In the genomic region with DNA sequence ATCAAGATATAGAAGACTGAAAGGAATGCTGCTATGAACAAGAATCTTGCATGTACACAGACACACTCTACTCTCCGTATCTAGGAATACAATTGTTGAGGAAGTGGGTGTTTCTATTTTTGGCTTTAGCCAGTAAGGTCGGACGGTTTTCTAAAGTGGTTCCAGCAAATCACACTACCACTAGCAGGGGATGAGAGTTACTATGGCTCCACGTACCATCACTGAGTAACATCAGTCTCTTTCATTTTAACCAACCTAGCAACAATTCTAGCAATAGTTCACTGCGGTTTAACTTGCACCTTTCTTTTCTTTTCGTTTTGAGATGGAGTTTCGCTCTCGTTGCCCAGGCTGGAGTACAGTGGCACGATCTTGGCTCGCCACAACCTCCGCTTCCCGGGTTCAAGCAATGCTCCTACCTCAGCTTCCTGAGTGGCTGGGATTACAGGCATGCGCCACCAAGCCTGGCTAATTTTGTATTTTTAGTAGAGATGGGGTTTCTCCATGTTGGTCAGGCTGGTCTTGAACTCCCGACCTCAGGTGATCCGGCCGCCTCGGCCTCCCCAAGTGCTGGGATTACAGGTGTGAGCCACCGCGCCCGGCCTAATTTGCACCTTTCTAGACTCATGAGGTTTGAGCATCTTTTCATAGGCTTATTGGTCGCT, we compare ENCODE assay signal across 8 cellular contexts.
A peak's percentile ranks its signal among the peaks of the same experiment; 100 is the strongest.
DNase-seq lines count a peak whose midpoint lies in the region; ATAC-seq and TF ChIP-seq lines count a peak whose summit lies in the region.
"Not testable (repeated sequence)": the region's sequence is repeated elsewhere in the genome, so short reads cannot be mapped to it uniquely, and the experiment has no call there.

No MANE protein-coding gene starts in this region.

- TF ChIP-seq CTCF in VCaP (conservative IDR thresholded peaks at IDR 0.05) = not testable (repeated sequence)

- H3K36me3 Mint-ChIP-seq in CD4-positive, CD25-positive, alpha-beta regulatory T cell = peaks cover 35% of the 10 kb centered on the region
- H3K36me3 Mint-ChIP-seq in naive thymus-derived CD4-positive, alpha-beta T cell = peaks cover 5 to 47% (median 33%) of the 10 kb centered on the region in 5 donors

- CTCF ChIA-PET in naive thymus-derived CD4-positive, alpha-beta T cell (lab: Charles Lee) = interaction anchor here (0.7 to 0.8 kb wide), 3 partner anchors 14 to 290 kb away, joined by 3 to 4 read pairs (median 3); no protein-coding TSS in a partner anchor

- not testable (repeated sequence) for H3K9me3 ChIP-seq in CD4-positive, CD25-positive, alpha-beta regulatory T cell (ENCODE audit: control insufficient read depth in 2 of 2, low read length in 2 of 2); naive thymus-derived CD4-positive, alpha-beta T cell (ENCODE audit: control insufficient read depth in 2 of 3, low read length in 3 of 3)

- peak overlapping the region in 2 of 3 donors; percentile 10 to 86 for H3K27ac Mint-ChIP-seq in CD4-positive, CD25-positive, alpha-beta regulatory T cell
- H3K27ac Mint-ChIP-seq in naive thymus-derived CD4-positive, alpha-beta T cell = peak overlapping the region; percentile 72 to 94 (median 83)

- DNase-seq in CD4-positive, CD25-positive, alpha-beta regulatory T cell = peak in 2 of 3 donors; percentile 6 to 84
- peak; percentile 25 for DNase-seq in activated naive CD4-positive, alpha-beta T cell treated with anti-CD3 and anti-CD28 coated beads, Interleukin-2, amount 50 U/mL, for 16 hours
- DNase-seq in naive thymus-derived CD4-positive, alpha-beta T cell = peak in 8 of 9 donors; percentile 23 to 61 (median 48)

- intact Hi-C loops in naive thymus-derived CD4-positive, alpha-beta T cell (cut with micrococcal nuclease) = loop anchor here (1.0 kb wide), 1 partner anchor 24 kb away; no protein-coding TSS in a partner anchor

- not testable (repeated sequence) for H3K9me3 Mint-ChIP-seq in CD4-positive, CD25-positive, alpha-beta regulatory T cell; naive thymus-derived CD4-positive, alpha-beta T cell

- H3K27me3 ChIP-seq in CD4-positive, CD25-positive, alpha-beta regulatory T cell (ENCODE audit: control insufficient read depth, insufficient read depth, low read length); naive thymus-derived CD4-positive, alpha-beta T cell (ENCODE audit: control insufficient read depth in 2 of 2, insufficient read depth in 2 of 2, low read length in 2 of 2): not testable (repeated sequence)

- peaks cover 16 to 33% (median 26%) of the 10 kb centered on the region in 4 donors for H3K4me1 Mint-ChIP-seq in CD4-positive, CD25-positive, alpha-beta regulatory T cell
- H3K4me1 Mint-ChIP-seq in naive thymus-derived CD4-positive, alpha-beta T cell = peaks cover 32 to 46% (median 40%) of the 10 kb centered on the region in 7 donors

- peak; percentile 68 to 74 for ATAC-seq in CD4-positive, CD25-positive, alpha-beta regulatory T cell (ENCODE audit: low read depth in 2 of 2)
- ATAC-seq in GM18868 (IDR thresholded peaks at IDR 0.05; ENCODE audit: unreplicated experiment) (peak; percentile 94), GM21423 (IDR thresholded peaks at IDR 0.05; ENCODE audit: unreplicated experiment) (peak; percentile 96), HG02970 (IDR thresholded peaks at IDR 0.05; ENCODE audit: low FRiP score, unreplicated experiment) (peak; percentile 82), HG03521 (IDR thresholded peaks at IDR 0.05; ENCODE audit: unreplicated experiment) (peak; percentile 94)
- ATAC-seq in naive thymus-derived CD4-positive, alpha-beta T cell = peak; percentile 85

- peaks cover 15% of the 10 kb centered on the region for H3K4me1 ChIP-seq in CD4-positive, CD25-positive, alpha-beta regulatory T cell (ENCODE audit: control insufficient read depth, insufficient read depth, low read length, poor library complexity, severe bottlenecking)
- H3K4me1 ChIP-seq in naive thymus-derived CD4-positive, alpha-beta T cell (ENCODE audit: control insufficient read depth in 2 of 2, insufficient read depth in 2 of 2, low read length in 2 of 2) = peaks cover 18 to 22% of the 10 kb centered on the region in 2 donors

- H3K27ac ChIP-seq in CD4-positive, CD25-positive, alpha-beta regulatory T cell (ENCODE audit: insufficient read depth, low read length, poor library complexity, severe bottlenecking) = not testable (repeated sequence)
- H3K27ac ChIP-seq in VCaP = peak overlapping the region; percentile 64; the same call in 1 of the 2 replicates
- H3K27ac ChIP-seq in naive thymus-derived CD4-positive, alpha-beta T cell (ENCODE audit: low read depth, low read length) = peak overlapping the region; percentile 56

- H3K27me3 Mint-ChIP-seq in CD4-positive, CD25-positive, alpha-beta regulatory T cell; naive thymus-derived CD4-positive, alpha-beta T cell: not testable (repeated sequence)

- peak overlapping the region; percentile 27 to 78 (median 54) for H3K4me3 Mint-ChIP-seq in CD4-positive, CD25-positive, alpha-beta regulatory T cell
- H3K4me3 Mint-ChIP-seq in naive thymus-derived CD4-positive, alpha-beta T cell = peak overlapping the region; percentile 61 to 84 (median 74)

- peak overlapping the region; percentile 75 for H3K4me3 ChIP-seq in CD4-positive, CD25-positive, alpha-beta regulatory T cell (ENCODE audit: low read depth, low read length)
- peak overlapping the region; percentile 28 for H3K4me3 ChIP-seq in naive thymus-derived CD4-positive, alpha-beta T cell (ENCODE audit: low read length)

- POLR2A ChIA-PET in naive thymus-derived CD4-positive, alpha-beta T cell (lab: Charles Lee) = interaction anchor here (0.9 to 1.1 kb wide), 2 partner anchors 22 to 179 kb away, joined by 3 to 4 read pairs; no protein-coding TSS in a partner anchor

- H3K36me3 ChIP-seq in CD4-positive, CD25-positive, alpha-beta regulatory T cell (ENCODE audit: control insufficient read depth, insufficient read depth, low read length) = peaks cover 22% of the 10 kb centered on the region
- H3K36me3 ChIP-seq in naive thymus-derived CD4-positive, alpha-beta T cell (ENCODE audit: control insufficient read depth in 2 of 3, insufficient read depth in 3 of 3, low read length in 3 of 3) = peaks cover 0 to 26% (median 0%) of the 10 kb centered on the region in 3 experiments
